ENCODE assay signal across 17 cellular contexts in the genomic region with DNA sequence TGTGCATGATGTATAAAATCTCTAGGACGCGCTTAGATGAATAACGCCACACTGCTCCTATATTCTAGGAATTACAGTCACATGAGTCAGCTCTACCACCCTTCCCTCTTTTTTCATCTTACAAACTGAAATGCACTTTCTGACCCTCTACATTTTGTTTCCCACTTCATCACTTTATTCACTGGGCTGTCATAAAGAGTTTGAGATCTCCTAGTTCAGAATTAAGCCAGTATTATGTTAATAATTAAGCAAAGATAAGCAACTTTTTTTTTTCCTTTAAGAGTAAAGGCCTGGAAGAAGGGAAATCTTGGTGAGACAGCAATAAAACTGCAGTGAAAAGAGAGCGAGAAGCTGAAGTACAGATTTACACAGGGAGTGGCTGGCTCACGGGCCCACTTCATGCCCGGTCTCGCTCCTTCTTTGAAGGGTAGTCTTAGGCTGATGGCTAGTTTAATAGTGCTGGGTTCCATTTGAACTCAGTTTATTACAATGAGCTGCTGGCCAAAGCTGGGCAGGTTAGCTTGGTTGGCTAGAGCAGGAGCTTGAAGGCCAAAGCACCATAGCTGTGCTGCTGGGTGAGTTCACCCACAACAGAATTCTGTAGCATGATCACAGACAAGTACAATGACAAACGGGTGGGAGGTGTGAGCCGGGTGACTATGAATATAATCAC.
DNase-seq lines count a peak whose midpoint lies in the region; ATAC-seq, FAIRE-seq and TF ChIP-seq lines count a peak whose summit lies in the region.
"Had no signal": no experiment of that assay in that cellular context is flagged by ENCODE, and none has a peak within 500 bp of the region (broad histone marks: within the 10 kb centered on the region; RNA-seq: fewer than 3 reads in every experiment).

No MANE protein-coding gene starts in this region.

- TF ChIP-seq CTCF in A549 (IDR thresholded peaks at IDR 0.05) = no peak
- no peak for TF ChIP-seq CTCF in VCaP (conservative IDR thresholded peaks at IDR 0.05)
- TF ChIP-seq CTCF in esophagus squamous epithelium (IDR thresholded peaks at IDR 0.05) = no peak
- TF ChIP-seq CTCF in SK-N-SH (IDR thresholded peaks at IDR 0.05) = no peak

- H3K36me3 ChIP-seq in esophagus squamous epithelium = no peaks in the 10 kb centered on the region
- no peaks in the 10 kb centered on the region for H3K36me3 ChIP-seq in mucosa of stomach (ENCODE audit: control insufficient read depth, insufficient read depth, low read length)
- no peaks in the 10 kb centered on the region for H3K36me3 ChIP-seq in mesenchymal stem cell (ENCODE audit: control insufficient read depth in 1 of 2, insufficient read depth in 2 of 2, low read depth in 1 of 2, low read length in 2 of 2)
- no peaks in the 10 kb centered on the region for H3K36me3 ChIP-seq in SK-N-SH (replicated peaks in 1 of 2; ENCODE audit: control insufficient read depth in 1 of 2, insufficient read depth in 2 of 2, low read length in 1 of 2)
- H3K36me3 ChIP-seq: neutrophil, tibial nerve had no signal

- H3K9ac ChIP-seq in mucosa of stomach (ENCODE audit: low read length) = peak overlapping the region; percentile 48
- H3K9ac ChIP-seq in mesenchymal stem cell (ENCODE audit: low read length) = no peak overlapping the region
- no peak overlapping the region for H3K9ac ChIP-seq in SK-N-SH

- H3K27ac ChIP-seq in A549 (peak overlapping the region; percentile 96 to 99), VCaP (peak overlapping the region; percentile 69), esophagus squamous epithelium (peak overlapping the region; percentile 68 to 77 (median 71)), mesenchymal stem cell (ENCODE audit: low read length, poor library complexity, severe bottlenecking) (no peak overlapping the region), SK-N-SH (ENCODE audit: low read depth in 2 of 2, low read length in 1 of 2) (no peak overlapping the region)
- H3K27ac ChIP-seq: neutrophil, tibial nerve had no signal

- FAIRE-seq in A549 (lab: Jason Lieb, UNC) = peak; percentile 93

- H2BK120ac ChIP-seq in mesenchymal stem cell (ENCODE audit: low read depth, low read length) = no peak overlapping the region

- no peaks in the 10 kb centered on the region for H3K9me2 ChIP-seq in SK-N-SH

- no peak overlapping the region for H4K91ac ChIP-seq in mesenchymal stem cell (ENCODE audit: low read length)

- H3K27me3 ChIP-seq in esophagus squamous epithelium = no peaks in the 10 kb centered on the region
- no peaks in the 10 kb centered on the region for H3K27me3 ChIP-seq in mucosa of stomach (ENCODE audit: control insufficient read depth, insufficient read depth, low read length)
- no peaks in the 10 kb centered on the region for H3K27me3 ChIP-seq in mesenchymal stem cell (ENCODE audit: control insufficient read depth in 1 of 2, insufficient read depth in 1 of 2, low read length in 2 of 2)
- no peaks in the 10 kb centered on the region for H3K27me3 ChIP-seq in SK-N-SH (ENCODE audit: insufficient read depth)
- H3K27me3 ChIP-seq: neutrophil, tibial nerve had no signal

- TF ChIP-seq POLR2A in A549 (IDR thresholded peaks at IDR 0.05; ENCODE audit: low read length) (no peak), esophagus squamous epithelium (IDR thresholded peaks at IDR 0.05) (no peak)

- no peak overlapping the region for H2AFZ ChIP-seq in mesenchymal stem cell (ENCODE audit: low read depth, low read length)
- no peak overlapping the region for H2AFZ ChIP-seq in SK-N-SH (ENCODE audit: low read depth)

- TF ChIP-seq EP300 in A549 (IDR thresholded peaks at IDR 0.05) (peak in 1 of 2 experiments; percentile 34; a peak in 1 of 5 replicates), SK-N-SH (IDR thresholded peaks at IDR 0.05; ENCODE audit: borderline replicate concordance in 1 of 2, low read depth in 1 of 2, low read length in 1 of 2) (no peak)

- H3K4ac ChIP-seq in mesenchymal stem cell (ENCODE audit: low read depth in 1 of 2, low read length in 2 of 2) = no peak overlapping the region

- peak in 1 of 2 experiments; percentile 78 for DNase-seq in A549 (ENCODE audit: low read depth in 1 of 2, low spot score in 1 of 2)
- no peak for DNase-seq in esophagus squamous epithelium (lab: John Stamatoyannopoulos, UW)
- no peak for DNase-seq in mesenchymal stem cell
- no peak for DNase-seq in activated CD4-positive, alpha-beta T cell treated with anti-CD3 and anti-CD28 coated beads for 1 hour
- no peak for DNase-seq in SK-N-SH
- DNase-seq: activated CD8-positive, alpha-beta memory T cell treated with anti-CD3 and anti-CD28 coated beads, Interleukin-2, amount 10 ng/mL, durations not matched to agents 7 days and 5 days; aorta; EL; NCI-H2081 treated with DMSO at 0.1 percent for 48 hours; NCI-H774; SW 1271 had no signal

- H3K4me3 ChIP-seq in A549 (0 out of 3 replicates have a peak overlapping the region, but pooled peaks have one; percentile 10), esophagus squamous epithelium (no peak overlapping the region), mucosa of stomach (ENCODE audit: low read length) (no peak overlapping the region), mesenchymal stem cell (ENCODE audit: insufficient read depth in 1 of 2, low read depth in 1 of 2, low read length in 2 of 2) (no peak overlapping the region), SK-N-SH (ENCODE audit: low read depth in 2 of 2, low read length in 1 of 2) (no peak overlapping the region)
- H3K4me3 ChIP-seq: tibial nerve had no signal

- H2BK5ac ChIP-seq in mesenchymal stem cell (ENCODE audit: low read depth, low read length, poor library complexity, severe bottlenecking) = no peak overlapping the region

- no peak overlapping the region for H3K18ac ChIP-seq in mesenchymal stem cell (ENCODE audit: low read depth in 1 of 2, low read length in 2 of 2)

- CTCF ChIA-PET in A549 (lab: Yijun Ruan, JAX) (interaction anchor here (1.4 to 1.9 kb wide), 2 partner anchors 11 to 111 kb away, joined by 3 to 7 read pairs; partner anchors contain the start of gene MAP7), SK-N-SH (lab: Yijun Ruan, JAX) (interaction anchor here (0.9 kb wide), 1 partner anchor 10 kb away, joined by 4 read pairs; no protein-coding TSS in a partner anchor)

- 1% methylated on average over 9 of the region's 9 CpGs for WGBS in A549 (ENCODE audit: missing lambda C conversion rate)
- WGBS in esophagus squamous epithelium, 2 donors = 32 to 40% methylated on average over 8 to 9 of the region's 9 CpGs
- 95% methylated on average over 8 of the region's 9 CpGs for WGBS in mesenchymal stem cell
- WGBS in SK-N-SH (ENCODE audit: low lambda C conversion rate) = 73% methylated on average over 9 of the region's 9 CpGs

- no peak overlapping the region for H2BK15ac ChIP-seq in mesenchymal stem cell (ENCODE audit: low read depth, poor library complexity, severe bottlenecking)

- peak overlapping the region; percentile 82 for H3K4me2 ChIP-seq in A549
- no peak overlapping the region for H3K4me2 ChIP-seq in mesenchymal stem cell (ENCODE audit: low read length, poor library complexity, severe bottlenecking)
- no peak overlapping the region for H3K4me2 ChIP-seq in SK-N-SH

- H3K79me1 ChIP-seq in mesenchymal stem cell (replicated peaks; ENCODE audit: low read length, poor library complexity, severe bottlenecking) = no peaks in the 10 kb centered on the region

- H2AK5ac ChIP-seq in mesenchymal stem cell (ENCODE audit: low read length, severe bottlenecking) = no peak overlapping the region

- H4K8ac ChIP-seq in mesenchymal stem cell (ENCODE audit: low read length) = no peak overlapping the region

- ATAC-seq in A549 (peak; percentile 75 to 80), HG03108 (IDR thresholded peaks at IDR 0.05; ENCODE audit: unreplicated experiment) (no peak)
- ATAC-seq: activated CD8-positive, alpha-beta memory T cell treated with anti-CD3 and anti-CD28 coated beads, Interleukin-2, amount 10 ng/mL, durations not matched to agents 7 days and 5 days; Panc1 had no signal

- no peak overlapping the region for H2BK12ac ChIP-seq in mesenchymal stem cell (ENCODE audit: low read length in 2 of 2)

- H3K4me1 ChIP-seq in A549 = peaks cover 97% of the 10 kb centered on the region
- H3K4me1 ChIP-seq in esophagus squamous epithelium = peaks cover 0 to 43% (median 0%) of the 10 kb centered on the region in 3 donors
- H3K4me1 ChIP-seq in mucosa of stomach (ENCODE audit: control insufficient read depth, insufficient read depth, low read length) = peaks cover 38% of the 10 kb centered on the region
- H3K4me1 ChIP-seq in mesenchymal stem cell (ENCODE audit: control insufficient read depth, insufficient read depth, low read depth, low read length) = peaks cover 3% of the 10 kb centered on the region
- peaks cover 0 to 1% of the 10 kb centered on the region in 2 experiments; a peak in 1 of 4 replicates for H3K4me1 ChIP-seq in SK-N-SH (ENCODE audit: control insufficient read depth in 1 of 2, insufficient read depth in 2 of 2, low read depth in 1 of 2, low read length in 1 of 2)
- H3K4me1 ChIP-seq: tibial nerve had no signal

- intact Hi-C loops in esophagus squamous epithelium (cut with DNase I) = loop anchor here (5.0 kb wide), 1 partner anchor 52 kb away; no protein-coding TSS in a partner anchor

- no peaks in the 10 kb centered on the region for H3F3A ChIP-seq in SK-N-SH (replicated peaks; ENCODE audit: insufficient read depth)

- no peak overlapping the region for H3K14ac ChIP-seq in mesenchymal stem cell (ENCODE audit: low read length in 2 of 2)

- POLR2A ChIA-PET in A549 (lab: Yijun Ruan, JAX) = no interaction called here
- POLR2A ChIA-PET in SK-N-SH (lab: Yijun Ruan, JAX) = no interaction called here

- no peaks in the 10 kb centered on the region for H4K20me1 ChIP-seq in SK-N-SH (ENCODE audit: insufficient read depth)

- H3K9me3 ChIP-seq in A549 (no peaks in the 10 kb centered on the region), esophagus squamous epithelium (no peaks in the 10 kb centered on the region), mucosa of stomach (ENCODE audit: control insufficient read depth, low read length) (no peaks in the 10 kb centered on the region), mesenchymal stem cell (ENCODE audit: control insufficient read depth, low read length) (no peaks in the 10 kb centered on the region), SK-N-SH (no peaks in the 10 kb centered on the region)
- H3K9me3 ChIP-seq: neutrophil, tibial nerve had no signal

- TF ChIP-seq RAD21 in A549 (conservative IDR thresholded peaks at IDR 0.05 in 1 of 2, IDR thresholded peaks at IDR 0.05 in 1 of 2) (no peak; a peak in 1 of 5 replicates), SK-N-SH (IDR thresholded peaks at IDR 0.05; ENCODE audit: low read length) (no peak)

- H3K79me2 ChIP-seq in SK-N-SH (ENCODE audit: insufficient read depth) = no peaks in the 10 kb centered on the region

- no peak overlapping the region for H3K23ac ChIP-seq in mesenchymal stem cell (ENCODE audit: low read length in 2 of 2)

TF ChIP-seq in A549, 52 proteins besides CTCF, POLR2A, EP300 and RAD21 (continues in another document):
- TF ChIP-seq FOXS1 (CRISPR knock-in tag; IDR thresholded peaks at IDR 0.05) (no peak), POLR2AphosphoS2 (conservative IDR thresholded peaks at IDR 0.05; ENCODE audit: low read length) (no peak), TP53 (CRISPR knock-in tag; IDR thresholded peaks at IDR 0.05) (no peak)

TF ChIP-seq in SK-N-SH, 30 proteins besides CTCF, POLR2A, EP300 and RAD21 (continues in another document):
- TF ChIP-seq YY1 (IDR thresholded peaks at IDR 0.05; ENCODE audit: low read depth) (no peak), TCF12 (IDR thresholded peaks at IDR 0.05) (no peak), CHD2 (IDR thresholded peaks at IDR 0.05; ENCODE audit: low read length, partially characterized antibody) (no peak), NFIC (IDR thresholded peaks at IDR 0.05; ENCODE audit: borderline replicate concordance) (no peak)

Comparison
In these comparisons a context has a peak if more than half of its experiments do, and no peak if none do; other contexts are left out.
1. H3K27ac ChIP-seq: peak in A549 (2 of 2), VCaP (single experiment) and esophagus squamous epithelium (4 of 4); none in mesenchymal stem cell (single experiment) and SK-N-SH (0 of 2).
2. Of the 12 proteins assayed by ChIP-seq in both A549 and SK-N-SH: peak only in A549: FOSL2; only in SK-N-SH: none; in both: none; in neither: 10; mixed calls (peak in some experiments, not most) for 1.